ENCODE assay signal across 8 cellular contexts in genomic region chr3:130097690-130098638, GRCh38. TPM values are rescaled to one million over a fixed set of nuclear protein-coding genes. Genes with fewer than 3 reads are reported as not detected.
A peak's percentile ranks its signal among the peaks of the same experiment; 100 is the strongest.
DNase-seq lines count a peak whose midpoint lies in the region; ATAC-seq and TF ChIP-seq lines count a peak whose summit lies in the region.
"Not testable (repeated sequence)": the region's sequence is repeated elsewhere in the genome, so short reads cannot be mapped to it uniquely, and the experiment has no call there.

No MANE protein-coding gene starts in this region.

- H3K27ac ChIP-seq in CD8-positive, alpha-beta T cell (ENCODE audit: low read depth, low read length); coronary artery; neutrophil: not testable (repeated sequence)
- H3K27ac ChIP-seq in KMS-11 (0 out of 2 replicates have a peak overlapping the region, but pooled peaks have one; percentile 35), SJCRH30 (peak overlapping the region; percentile 89)

- H3K36me3 ChIP-seq in CD8-positive, alpha-beta T cell (ENCODE audit: insufficient read depth, low read length); KMS-11 (ENCODE audit: insufficient read depth); SJCRH30; neutrophil: not testable (repeated sequence)

- not testable (repeated sequence) for H3K4me1 ChIP-seq in CD8-positive, alpha-beta T cell (ENCODE audit: insufficient read depth, low read length); SJCRH30
- peaks cover 42% of the 10 kb centered on the region for H3K4me1 ChIP-seq in KMS-11 (ENCODE audit: low read depth, poor library complexity, severe bottlenecking)
- H3K4me1 ChIP-seq in neutrophil (ENCODE audit: control insufficient read depth in 1 of 2, insufficient read depth in 1 of 2, low read depth in 1 of 2, low read length in 1 of 2), result peaks cover 20 to 31% of the 10 kb centered on the region in 2 experiments

- H3K4me2 ChIP-seq in KMS-11, result peak overlapping the region; percentile 42; the same call in 1 of the 2 replicates

- intact Hi-C loops in CD8-positive, alpha-beta T cell (cut with DNase I, micrococcal nuclease); left ventricle myocardium superior (cut with micrococcal nuclease): not testable (repeated sequence)
- intact Hi-C loops in activated T-helper 2 cell treated with anti-CD3 and anti-CD28 coated beads, Interferon-gamma antibody, Interleukin-2, Interleukin-4, amounts not matched to agents 10 μg/mL and 5 μg/mL and 100 μg/mL, durations not matched to agents 14 hours and 24 hours and 36 hours (cut with micrococcal nuclease), result loop anchor here (5.0 to 10.0 kb wide), 3 partner anchors 71 to 471 kb away; no protein-coding TSS in a partner anchor

- not testable (repeated sequence) for H3K4me3 Mint-ChIP-seq in CD8-positive, alpha-beta T cell; activated T-helper 2 cell treated with anti-CD3 and anti-CD28 coated beads, Interferon-gamma antibody, Interleukin-2, Interleukin-4, amounts not matched to agents 10 μg/mL and 5 μg/mL and 100 μg/mL, durations not matched to agents 14 hours and 24 hours and 36 hours (ENCODE audit: low read depth)

- H3K27me3 ChIP-seq in CD8-positive, alpha-beta T cell (ENCODE audit: insufficient read depth, low read length); KMS-11 (ENCODE audit: insufficient read depth, low read depth); SJCRH30; neutrophil: not testable (repeated sequence)

- not testable (repeated sequence) for H3K9me3 ChIP-seq in CD8-positive, alpha-beta T cell (ENCODE audit: low read length); SJCRH30 (replicated peaks); neutrophil

- H3K9me3 Mint-ChIP-seq in CD8-positive, alpha-beta T cell; activated T-helper 2 cell treated with anti-CD3 and anti-CD28 coated beads, Interferon-gamma antibody, Interleukin-2, Interleukin-4, amounts not matched to agents 10 μg/mL and 5 μg/mL and 100 μg/mL, durations not matched to agents 14 hours and 24 hours and 36 hours: not testable (repeated sequence)

- peak; percentile 40 for TF ChIP-seq CTCF in CD8-positive, alpha-beta T cell (IDR thresholded peaks at IDR 0.05)
- TF ChIP-seq CTCF in KMS-11 (conservative IDR thresholded peaks at IDR 0.05; ENCODE audit: low read depth, low read length), result peak; percentile 69; the same call in 1 of the 2 replicates
- peak; percentile 19 for TF ChIP-seq CTCF in coronary artery (IDR thresholded peaks at IDR 0.05)
- TF ChIP-seq CTCF in neutrophil (IDR thresholded peaks at IDR 0.05), result peak; percentile 65

- peaks cover 22% of the 10 kb centered on the region for H3K4me1 Mint-ChIP-seq in CD8-positive, alpha-beta T cell (ENCODE audit: low read depth)
- H3K4me1 Mint-ChIP-seq in activated T-helper 2 cell treated with anti-CD3 and anti-CD28 coated beads, Interferon-gamma antibody, Interleukin-2, Interleukin-4, amounts not matched to agents 10 μg/mL and 5 μg/mL and 100 μg/mL, durations not matched to agents 14 hours and 24 hours and 36 hours (ENCODE audit: low read depth), result peaks cover 32% of the 10 kb centered on the region

- POLR2A ChIA-PET in CD8-positive, alpha-beta T cell (lab: Charles Lee), result not testable (repeated sequence)

- CTCF ChIA-PET in CD8-positive, alpha-beta T cell (lab: Charles Lee), result not testable (repeated sequence)

- ATAC-seq in CD8-positive, alpha-beta T cell; left ventricle myocardium superior; stimulated activated naive CD8-positive, alpha-beta T cell treated with anti-CD3 and anti-CD28 coated beads, Interleukin-15, Interleukin-2, amounts not matched to agents 100 U/mL and 50 U/mL, for 24 hours: not testable (repeated sequence)

- H3K79me2 ChIP-seq in KMS-11 (ENCODE audit: insufficient read depth, low read depth), result not testable (repeated sequence)

- H2AFZ ChIP-seq in KMS-11 (ENCODE audit: low read depth), result not testable (repeated sequence)

- not testable (repeated sequence) for H3K27ac Mint-ChIP-seq in CD8-positive, alpha-beta T cell; activated T-helper 2 cell treated with anti-CD3 and anti-CD28 coated beads, Interferon-gamma antibody, Interleukin-2, Interleukin-4, amounts not matched to agents 10 μg/mL and 5 μg/mL and 100 μg/mL, durations not matched to agents 14 hours and 24 hours and 36 hours

- H4K20me1 ChIP-seq in KMS-11 (ENCODE audit: insufficient read depth), result not testable (repeated sequence)

- DNase-seq in CD8-positive, alpha-beta T cell, result peak in 3 of 7 experiments; percentile 11 to 29 (median 22)
- peak in 1 of 2 experiments; percentile 57 for DNase-seq in SJCRH30
- peak; percentile 42 for DNase-seq in activated T-helper 2 cell treated with anti-CD3 and anti-CD28 coated beads, Interferon-gamma antibody, Interleukin-2, Interleukin-4, amounts not matched to agents 10 μg/mL and 5 μg/mL and 100 μg/mL, durations not matched to agents 14 hours and 24 hours and 36 hours (ENCODE audit: low spot score)
- DNase-seq in coronary artery (ENCODE audit: low spot score), result not testable (repeated sequence)
- peak; percentile 72 for DNase-seq in left ventricle myocardium superior
- DNase-seq in stimulated activated naive CD8-positive, alpha-beta T cell treated with anti-CD3 and anti-CD28 coated beads, Interleukin-15, Interleukin-2, amounts not matched to agents 100 U/mL and 50 U/mL, for 24 hours, result peak; percentile 41

- not testable (repeated sequence) for H3K36me3 Mint-ChIP-seq in CD8-positive, alpha-beta T cell; activated T-helper 2 cell treated with anti-CD3 and anti-CD28 coated beads, Interferon-gamma antibody, Interleukin-2, Interleukin-4, amounts not matched to agents 10 μg/mL and 5 μg/mL and 100 μg/mL, durations not matched to agents 14 hours and 24 hours and 36 hours (ENCODE audit: low read depth)

- H3K4me3 ChIP-seq in CD8-positive, alpha-beta T cell (ENCODE audit: low read depth, low read length); KMS-11 (IDR thresholded peaks at IDR 0.05; ENCODE audit: insufficient read depth, low read depth, low read length); SJCRH30; coronary artery; neutrophil (ENCODE audit: low read depth in 1 of 2, low read length in 1 of 2): not testable (repeated sequence)

- H3K27me3 Mint-ChIP-seq in CD8-positive, alpha-beta T cell (ENCODE audit: low read depth); activated T-helper 2 cell treated with anti-CD3 and anti-CD28 coated beads, Interferon-gamma antibody, Interleukin-2, Interleukin-4, amounts not matched to agents 10 μg/mL and 5 μg/mL and 100 μg/mL, durations not matched to agents 14 hours and 24 hours and 36 hours (ENCODE audit: low read depth): not testable (repeated sequence)

- not testable (repeated sequence) for H3K9ac ChIP-seq in KMS-11

RNA-seq across cellular contexts. Expression of gene ALG1L2, which starts 16.3 kb away (rescaled TPM):
- total RNA-seq in CD8-positive, alpha-beta T cell, result not detected
- total RNA-seq in SJCRH30 (2014; rRNA removed; shearing (Covaris generic)), result 0.46 TPM in 1 of 2 replicates, not detected in the other
- not detected in 2 replicates for total RNA-seq in activated T-helper 2 cell treated with anti-CD3 and anti-CD28 coated beads, Interferon-gamma antibody, Interleukin-2, Interleukin-4, amounts not matched to agents 10 μg/mL and 5 μg/mL and 100 μg/mL, durations not matched to agents 14 hours and 24 hours and 36 hours
- not detected for total RNA-seq in left ventricle myocardium superior

Comparison
In these comparisons a context has a peak if more than half of its experiments do, and no peak if none do; other contexts are left out.
1. CTCF ChIP-seq: peak in every context shown above with its lines; median percentile 69 in KMS-11; 65 in neutrophil; 40 in CD8-positive, alpha-beta T cell; 19 in coronary artery.